1 cellular context compared by ENCODE assay signal in genomic region chr1:15954316-15954715, GRCh38.
TF ChIP-seq lines count a peak whose summit lies in the region.

No MANE protein-coding gene starts in this region.

TF ChIP-seq in K562, 482 proteins besides CTCF, POLR2A, EP300 and RAD21:
- peak; percentile 44; the same call in 1 of the 2 replicates for TF ChIP-seq ZNF740 (CRISPR knock-in tag; IDR thresholded peaks at IDR 0.05)
- no peak for TF ChIP-seq ZNF740 (tag; IDR thresholded peaks at IDR 0.05)
- TF ChIP-seq RAD51 (IDR thresholded peaks at IDR 0.05; ENCODE audit: borderline replicate concordance, low read depth), result no peak
- TF ChIP-seq YY1 (IDR thresholded peaks at IDR 0.05; ENCODE audit: borderline replicate concordance in 1 of 3, control insufficient read depth in 1 of 3, extremely low read depth in 1 of 3, insufficient read depth in 3 of 3, insufficient read length in 1 of 3, insufficient replicate concordance in 2 of 3, low read depth in 1 of 3, low read length in 2 of 3), result peak in 1 of 3 experiments; percentile 8
